17 cellular contexts compared by ENCODE assay signal in the genomic region with DNA sequence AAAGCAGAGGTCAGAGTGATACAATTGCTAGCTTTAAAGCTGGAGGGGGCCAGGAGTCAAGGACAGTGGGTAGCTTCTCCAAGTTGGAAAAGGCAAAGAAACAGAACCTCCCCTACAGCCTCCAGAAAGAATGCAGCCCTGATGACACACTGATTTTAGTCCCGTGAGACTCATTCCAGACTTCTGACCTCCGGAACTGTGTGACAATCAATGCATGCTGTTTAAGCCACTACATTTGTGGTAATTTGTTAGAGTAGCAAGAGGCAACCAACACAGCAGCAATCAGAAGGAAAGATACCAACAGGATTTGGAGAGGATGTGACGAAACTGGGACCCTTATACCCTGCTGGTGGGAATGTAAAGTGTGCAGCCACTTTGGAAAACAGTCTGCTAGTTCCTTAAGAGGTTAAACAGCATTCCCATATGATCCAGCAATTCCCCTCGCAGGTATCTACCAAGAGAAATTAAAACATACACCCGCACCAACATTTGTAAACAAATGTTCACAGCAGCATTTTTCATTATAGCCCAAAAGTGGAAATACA.
DNase-seq lines count a peak whose midpoint lies in the region; ATAC-seq and TF ChIP-seq lines count a peak whose summit lies in the region.
"Had no signal": no experiment of that assay in that cellular context is flagged by ENCODE, and none has a peak within 500 bp of the region (broad histone marks: within the 10 kb centered on the region; RNA-seq: fewer than 3 reads in every experiment).

No MANE protein-coding gene starts in this region.

- H3K36me3 Mint-ChIP-seq in HFFc6 (ENCODE audit: low read depth) (no peaks in the 10 kb centered on the region), progenitor cell of endocrine pancreas (ENCODE audit: insufficient read depth) (no peaks in the 10 kb centered on the region)

- no peak overlapping the region for H3K27ac ChIP-seq in AG04450 (ENCODE audit: low read depth, low read length)
- H3K27ac ChIP-seq: C4-2B, SJCRH30 had no signal

- peaks cover 24% of the 10 kb centered on the region for H3K27me3 Mint-ChIP-seq in HFFc6 (ENCODE audit: insufficient read depth)
- H3K27me3 Mint-ChIP-seq in progenitor cell of endocrine pancreas = peaks cover 14% of the 10 kb centered on the region

- H3K9me3 Mint-ChIP-seq in HFFc6 = no peaks in the 10 kb centered on the region
- H3K9me3 Mint-ChIP-seq in progenitor cell of endocrine pancreas (ENCODE audit: low read depth) = peaks cover 3% of the 10 kb centered on the region

- CTCF ChIA-PET in AG04450 (lab: Charles Lee) = no interaction called here

- H3K4me3 Mint-ChIP-seq in HFFc6 (no peak overlapping the region), progenitor cell of endocrine pancreas (ENCODE audit: low read depth) (no peak overlapping the region)

- DNase-seq in AG04450 (ENCODE audit: low read depth, low spot score) (no peak), HFFc6 (no peak), epithelial cell of proximal tubule (ENCODE audit: low read depth) (no peak), progenitor cell of endocrine pancreas (ENCODE audit: low spot score, unreplicated experiment) (no peak)
- DNase-seq: DMS79; H7; NCI-H1105 treated with DMSO at 0.1 percent for 48 hours; NCI-H1694; NCI-H2081 treated with DMSO at 0.1 percent for 48 hours; NCI-H446 treated with DMSO at 0.1 percent for 48 hours; NCI-H69; NK-92 treated with Interleukin-12 subunit alpha and Interleukin-12 subunit beta, amount 100 ng/mL, for 24 hours; SJCRH30 had no signal

- POLR2A ChIA-PET in AG04450 (lab: Yijun Ruan, JAX) = no interaction called here

- no peaks in the 10 kb centered on the region for H3K9me3 ChIP-seq in AG04450 (ENCODE audit: control insufficient read depth, insufficient read depth, low read length)
- H3K9me3 ChIP-seq: SJCRH30 had no signal

- H3K27me3 ChIP-seq in AG04450 (ENCODE audit: control insufficient read depth, insufficient read depth, low read length) = peaks cover 7% of the 10 kb centered on the region
- H3K27me3 ChIP-seq: SJCRH30 had no signal

- H3K4me1 Mint-ChIP-seq in HFFc6 (ENCODE audit: low read depth) (no peaks in the 10 kb centered on the region), progenitor cell of endocrine pancreas (ENCODE audit: low read depth) (no peaks in the 10 kb centered on the region)

- TF ChIP-seq CTCF in AG04450 (IDR thresholded peaks at IDR 0.05; ENCODE audit: low read depth, low read length) = 0 out of 2 replicates have a peak, but pooled peaks have one; percentile 11
- TF ChIP-seq CTCF in HFFc6 (IDR thresholded peaks at IDR 0.05) = peak; percentile 30; the same call in 1 of the 2 replicates
- peak; percentile 8 for TF ChIP-seq CTCF in epithelial cell of proximal tubule (conservative IDR thresholded peaks at IDR 0.05; ENCODE audit: low read depth, low read length)
- TF ChIP-seq CTCF in progenitor cell of endocrine pancreas (IDR thresholded peaks at IDR 0.05; ENCODE audit: unreplicated experiment) = peak; percentile 14

- H3K27ac Mint-ChIP-seq in HFFc6 = no peak overlapping the region
- no peak overlapping the region for H3K27ac Mint-ChIP-seq in progenitor cell of endocrine pancreas

- H3K4me3 ChIP-seq in AG04450 (ENCODE audit: low read depth, low read length) (no peak overlapping the region), epithelial cell of proximal tubule (ENCODE audit: low read depth, low read length) (no peak overlapping the region)
- H3K4me3 ChIP-seq: SJCRH30 had no signal

- ATAC-seq in HG02623 (IDR thresholded peaks at IDR 0.05; ENCODE audit: unreplicated experiment) (no peak), GM21447 (IDR thresholded peaks at IDR 0.05; ENCODE audit: unreplicated experiment) (no peak), GM18519 (IDR thresholded peaks at IDR 0.05; ENCODE audit: low FRiP score, unreplicated experiment) (no peak)
